In the genomic region with DNA sequence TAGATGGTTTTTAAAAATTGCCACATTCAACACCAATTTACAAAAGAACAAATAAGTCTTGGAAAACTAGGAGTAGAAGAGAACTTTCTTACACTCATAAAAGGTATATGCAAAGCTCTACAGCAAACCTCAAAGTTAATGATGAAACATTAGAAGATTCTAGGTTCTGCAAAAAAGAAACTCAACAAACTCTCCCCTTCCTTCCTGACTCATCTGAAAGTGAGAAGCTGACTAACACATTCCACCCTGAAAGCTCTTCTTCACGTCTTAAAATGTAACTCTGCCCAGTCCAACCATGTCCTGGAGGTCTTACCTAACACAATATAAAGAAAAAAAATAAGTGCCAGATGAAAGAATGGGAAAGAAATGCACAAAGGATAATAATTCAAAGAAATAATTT, we compare ENCODE assay signal across 10 cellular contexts.
A peak's percentile ranks its signal among the peaks of the same experiment; 100 is the strongest.
DNase-seq lines count a peak whose midpoint lies in the region; ATAC-seq and TF ChIP-seq lines count a peak whose summit lies in the region.
"Had no signal": no experiment of that assay in that cellular context is flagged by ENCODE, and none has a peak within 500 bp of the region (broad histone marks: within the 10 kb centered on the region; RNA-seq: fewer than 3 reads in every experiment).

No MANE protein-coding gene starts in this region.

- peak; percentile 47 for ATAC-seq in activated CD4-positive, alpha-beta T cell treated with anti-CD3 and anti-CD28 coated beads for 36 hours
- ATAC-seq in HG02973 (IDR thresholded peaks at IDR 0.05; ENCODE audit: unreplicated experiment) = peak; percentile 82

- H3K9ac ChIP-seq in smooth muscle cell (ENCODE audit: low read depth) = no peak overlapping the region

- peaks cover 14% of the 10 kb centered on the region for H3F3A ChIP-seq in smooth muscle cell (ENCODE audit: low read depth)

- H3K27me3 Mint-ChIP-seq in activated CD4-positive, alpha-beta T cell treated with anti-CD3 and anti-CD28 coated beads for 36 hours = peaks cover 20% of the 10 kb centered on the region
- no peaks in the 10 kb centered on the region for H3K27me3 Mint-ChIP-seq in activated CD4-positive, alpha-beta T cell treated with anti-CD3 and anti-CD28 coated beads, Interleukin-2, amount 10 ng/mL, durations not matched to agents 7 days and 5 days

- TF ChIP-seq CTCF in smooth muscle cell (IDR thresholded peaks at IDR 0.05; ENCODE audit: borderline replicate concordance, insufficient read depth, poor library complexity, severe bottlenecking) = no peak

- peak overlapping the region; percentile 20 for H3K4me2 ChIP-seq in smooth muscle cell

- peak overlapping the region; percentile 91 for H3K27ac ChIP-seq in smooth muscle cell (ENCODE audit: low read depth)

- H3K9me3 ChIP-seq in smooth muscle cell (replicated peaks; ENCODE audit: low read depth) = no peaks in the 10 kb centered on the region

- no peaks in the 10 kb centered on the region for H3K27me3 ChIP-seq in smooth muscle cell (ENCODE audit: low read depth)

- POLR2A ChIA-PET in activated CD4-positive, alpha-beta T cell treated with anti-CD3 and anti-CD28 coated beads for 36 hours (lab: Charles Lee) = no interaction called here
- POLR2A ChIA-PET in activated CD4-positive, alpha-beta T cell treated with anti-CD3 and anti-CD28 coated beads, Interleukin-2, amount 10 ng/mL, durations not matched to agents 7 days and 5 days (lab: Charles Lee) = no interaction called here

- no peak for DNase-seq in activated CD4-positive, alpha-beta T cell treated with anti-CD3 and anti-CD28 coated beads for 36 hours
- DNase-seq in activated CD4-positive, alpha-beta T cell treated with anti-CD3 and anti-CD28 coated beads, Interleukin-2, amount 10 ng/mL, durations not matched to agents 7 days and 5 days = no peak
- DNase-seq in OCI-M1 (lab: John Stamatoyannopoulos, UW) (peak; percentile 64), smooth muscle cell (lab: John Stamatoyannopoulos, UW; ENCODE audit: unreplicated experiment) (no peak), HCEC 1CT (no peak), pons (ENCODE audit: low spot score) (no peak), cerebellum (ENCODE audit: low spot score) (no peak)
- DNase-seq: NCI-H226, nephron progenitor cell had no signal

- CTCF ChIA-PET in activated CD4-positive, alpha-beta T cell treated with anti-CD3 and anti-CD28 coated beads for 36 hours (lab: Charles Lee) = interaction anchor here (0.6 to 1.0 kb wide), 2 partner anchors 304 to 1545 kb away, joined by 3 read pairs; no protein-coding TSS in a partner anchor
- CTCF ChIA-PET in activated CD4-positive, alpha-beta T cell treated with anti-CD3 and anti-CD28 coated beads, Interleukin-2, amount 10 ng/mL, durations not matched to agents 7 days and 5 days (lab: Charles Lee) = no interaction called here

- H4K20me1 ChIP-seq in smooth muscle cell (ENCODE audit: low read depth) = no peaks in the 10 kb centered on the region

- peaks cover 4% of the 10 kb centered on the region for H3K4me1 Mint-ChIP-seq in activated CD4-positive, alpha-beta T cell treated with anti-CD3 and anti-CD28 coated beads for 36 hours
- H3K4me1 Mint-ChIP-seq in activated CD4-positive, alpha-beta T cell treated with anti-CD3 and anti-CD28 coated beads, Interleukin-2, amount 10 ng/mL, durations not matched to agents 7 days and 5 days = no peaks in the 10 kb centered on the region

- no peak overlapping the region for H3K27ac Mint-ChIP-seq in activated CD4-positive, alpha-beta T cell treated with anti-CD3 and anti-CD28 coated beads for 36 hours
- no peak overlapping the region for H3K27ac Mint-ChIP-seq in activated CD4-positive, alpha-beta T cell treated with anti-CD3 and anti-CD28 coated beads, Interleukin-2, amount 10 ng/mL, durations not matched to agents 7 days and 5 days
- H3K27ac Mint-ChIP-seq: nephron progenitor cell had no signal

- H3K4me1 ChIP-seq in smooth muscle cell (ENCODE audit: low read depth) = peaks cover 17% of the 10 kb centered on the region

- peaks cover 2% of the 10 kb centered on the region for H3K9me3 Mint-ChIP-seq in activated CD4-positive, alpha-beta T cell treated with anti-CD3 and anti-CD28 coated beads for 36 hours (ENCODE audit: low read depth)
- no peaks in the 10 kb centered on the region for H3K9me3 Mint-ChIP-seq in activated CD4-positive, alpha-beta T cell treated with anti-CD3 and anti-CD28 coated beads, Interleukin-2, amount 10 ng/mL, durations not matched to agents 7 days and 5 days

- intact Hi-C loops in activated CD4-positive, alpha-beta T cell treated with anti-CD3 and anti-CD28 coated beads for 36 hours (cut with DNase I, micrococcal nuclease) = loop anchor here in 1 of 2 experiments (10.0 kb wide), 1 partner anchor 298 kb away; no protein-coding TSS in a partner anchor

- H3K4me3 Mint-ChIP-seq in activated CD4-positive, alpha-beta T cell treated with anti-CD3 and anti-CD28 coated beads for 36 hours = no peak overlapping the region
- no peak overlapping the region for H3K4me3 Mint-ChIP-seq in activated CD4-positive, alpha-beta T cell treated with anti-CD3 and anti-CD28 coated beads, Interleukin-2, amount 10 ng/mL, durations not matched to agents 7 days and 5 days
- H3K4me3 Mint-ChIP-seq: nephron progenitor cell had no signal

- H3K36me3 Mint-ChIP-seq in activated CD4-positive, alpha-beta T cell treated with anti-CD3 and anti-CD28 coated beads for 36 hours (ENCODE audit: low read depth) = no peaks in the 10 kb centered on the region
- no peaks in the 10 kb centered on the region for H3K36me3 Mint-ChIP-seq in activated CD4-positive, alpha-beta T cell treated with anti-CD3 and anti-CD28 coated beads, Interleukin-2, amount 10 ng/mL, durations not matched to agents 7 days and 5 days (ENCODE audit: low read depth)

- no peak overlapping the region for H3K4me3 ChIP-seq in smooth muscle cell

- no peaks in the 10 kb centered on the region for H3K36me3 ChIP-seq in smooth muscle cell (ENCODE audit: low read depth)

- 2% methylated on average over 1 of the region's 1 CpG for WGBS in smooth muscle cell (ENCODE audit: low lambda C conversion rate)

- no peaks in the 10 kb centered on the region for H3K79me2 ChIP-seq in smooth muscle cell (ENCODE audit: low read depth)

- no peak overlapping the region for H2AFZ ChIP-seq in smooth muscle cell (ENCODE audit: low read depth)
